1 cellular context compared by ENCODE assay signal in genomic region chr6:35468980-35469710, GRCh38.
TF ChIP-seq lines count a peak whose summit lies in the region.

No MANE protein-coding gene starts in this region.

TF ChIP-seq in IMR-90, 13 proteins besides CTCF, POLR2A, EP300 and RAD21:
- TF ChIP-seq SMC3 (IDR thresholded peaks at IDR 0.05; ENCODE audit: low read depth, low read length), result no peak
- TF ChIP-seq MAFK (IDR thresholded peaks at IDR 0.05; ENCODE audit: low read depth, low read length), result no peak
- TF ChIP-seq RCOR1 (IDR thresholded peaks at IDR 0.05; ENCODE audit: insufficient replicate concordance, low read length), result no peak
- TF ChIP-seq MXI1 (IDR thresholded peaks at IDR 0.05; ENCODE audit: borderline replicate concordance, low read depth, low read length), result no peak
- TF ChIP-seq FOS (IDR thresholded peaks at IDR 0.05; ENCODE audit: low read depth, low read length), result no peak
- no peak for TF ChIP-seq CEBPB (IDR thresholded peaks at IDR 0.05; ENCODE audit: low read depth, low read length)
